ENCODE assay signal across 1 cellular context in genomic region chr1:975896-976683, GRCh38.
TF ChIP-seq lines count a peak whose summit lies in the region.

No MANE protein-coding gene starts in this region.

TF ChIP-seq in K562, 482 proteins besides CTCF, POLR2A, EP300 and RAD21 (continued from another document):
- TF ChIP-seq ARID4B (CRISPR knock-in tag; IDR thresholded peaks at IDR 0.05) (peak; percentile 49; the same call in 1 of the 2 replicates), RB1 (IDR thresholded peaks at IDR 0.05; ENCODE audit: low read depth) (peak; percentile 32; the same call in 1 of the 2 replicates), ZFX (CRISPR knock-in tag; IDR thresholded peaks at IDR 0.05) (peak; percentile 31), KAT2B (IDR thresholded peaks at IDR 0.05; ENCODE audit: low read depth, low read length) (no peak), NFIC (IDR thresholded peaks at IDR 0.05) (no peak), EGR1 (conservative IDR thresholded peaks at IDR 0.05) (no peak), STAG1 (CRISPR knock-in tag; IDR thresholded peaks at IDR 0.05; ENCODE audit: borderline replicate concordance) (peak; percentile 63; the same call in 1 of the 2 replicates), CBFB (CRISPR knock-in tag; IDR thresholded peaks at IDR 0.05) (peak; percentile 50; the same call in 1 of the 2 replicates), TCF7 (IDR thresholded peaks at IDR 0.05; ENCODE audit: borderline replicate concordance) (no peak), SMC3 (conservative IDR thresholded peaks at IDR 0.05; ENCODE audit: insufficient read depth, low read depth, low read length) (peak; percentile 71), MTA3 (IDR thresholded peaks at IDR 0.05; ENCODE audit: borderline replicate concordance) (peak; percentile 65; the same call in 1 of the 2 replicates), SP1 (CRISPR knock-in tag; IDR thresholded peaks at IDR 0.05) (peak; percentile 74), ATF7 (IDR thresholded peaks at IDR 0.05) (0 out of 2 replicates have a peak, but pooled peaks have one; percentile 10), ZNF740 (CRISPR knock-in tag; IDR thresholded peaks at IDR 0.05) (peak; percentile 73; the same call in 1 of the 2 replicates), ZNF740 (tag; IDR thresholded peaks at IDR 0.05) (no peak), TGIF2 (CRISPR knock-in tag; IDR thresholded peaks at IDR 0.05) (no peak)
TF ChIP-seq in K562: peak in this region for 36.
